ENCODE assay signal across 8 cellular contexts in genomic region chr6:11224252-11224965, GRCh38. TPM values are rescaled to one million over a fixed set of nuclear protein-coding genes. Genes with fewer than 3 reads are reported as not detected.
DNase-seq lines count a peak whose midpoint lies in the region; ATAC-seq, FAIRE-seq and TF ChIP-seq lines count a peak whose summit lies in the region.

No MANE protein-coding gene starts in this region.

- H3K4me2 ChIP-seq in HepG2 (ENCODE audit: low read depth, low read length): peak overlapping the region; percentile 79

- WGBS in HepG2 (ENCODE audit: low lambda C conversion rate): 64% methylated on average over 9 of the region's 9 CpGs
- WGBS in transverse colon (ENCODE audit: low coverage in 1 of 2), 2 donors: 57 to 76% methylated on average over 2 to 9 of the region's 9 CpGs

- BruUV-seq in HepG2 (replicated peaks; lab: Mats Ljungman, UMichigan): no TSS peak

- H3K27ac Mint-ChIP-seq in activated T-helper 17 cell treated with anti-CD3 and anti-CD28 coated beads, Interleukin-2, amount 50 U/mL, for 72 hours: peak overlapping the region; percentile 89
- no peak overlapping the region for H3K27ac Mint-ChIP-seq in glutamatergic neuron (ENCODE audit: unreplicated experiment)

- in situ Hi-C loops in HepG2 (cut with HindIII; ENCODE audit: extremely low pct_ligation_motif_present, low pct_unique_long_range_greater_than_20kb): no loop called here
- in situ Hi-C loops in transverse colon (cut with MboI; ENCODE audit: low pct_ligation_motif_present in 1 of 4, low pct_unique_long_range_greater_than_20kb in 1 of 4, low sequenced_read_pairs in 3 of 4): no loop called here

- H3K9ac ChIP-seq in HepG2 (ENCODE audit: insufficient read depth, low read depth, low read length): peak overlapping the region; percentile 49; the same call in 1 of the 2 replicates

- no peaks in the 10 kb centered on the region for H3K27me3 Mint-ChIP-seq in activated T-helper 17 cell treated with anti-CD3 and anti-CD28 coated beads, Interleukin-2, amount 50 U/mL, for 72 hours
- peaks cover 3% of the 10 kb centered on the region for H3K27me3 Mint-ChIP-seq in glutamatergic neuron (ENCODE audit: unreplicated experiment)

- peaks cover 98% of the 10 kb centered on the region for H3K79me2 ChIP-seq in HepG2 (ENCODE audit: insufficient read depth, low read length)

- no peak for TF ChIP-seq RAD21 in HepG2 (CRISPR knock-in tag; IDR thresholded peaks at IDR 0.05)

- DNase-seq in HepG2 (ENCODE audit: low spot score) (no peak), transverse colon (no peak), glutamatergic neuron (no peak), mesenteric fat pad (ENCODE audit: low spot score) (no peak)

- no peak overlapping the region for H2AFZ ChIP-seq in HepG2 (ENCODE audit: low read length)

- peaks cover 97% of the 10 kb centered on the region for H4K20me1 ChIP-seq in HepG2 (ENCODE audit: insufficient read depth, low read length)

- TF ChIP-seq POLR2A in HepG2 (IDR thresholded peaks at IDR 0.05; ENCODE audit: insufficient read depth in 1 of 2, low read depth in 2 of 2, low read length in 2 of 2) (peak; percentile 7 to 37; a peak in 3 of 4 replicates), transverse colon (IDR thresholded peaks at IDR 0.05) (no peak)

- peaks cover 20 to 71% of the 10 kb centered on the region in 2 experiments for H3K36me3 ChIP-seq in HepG2 (replicated peaks in 1 of 2; ENCODE audit: control insufficient read depth in 1 of 2, insufficient read depth in 2 of 2, low read length in 2 of 2)
- no peaks in the 10 kb centered on the region for H3K36me3 ChIP-seq in transverse colon

- ATAC-seq in GM18909 (IDR thresholded peaks at IDR 0.05; ENCODE audit: poor library complexity, unreplicated experiment) (peak; percentile 71), HG03159 (IDR thresholded peaks at IDR 0.05; ENCODE audit: unreplicated experiment) (peak; percentile 57), HepG2 (no peak), HG02588 (IDR thresholded peaks at IDR 0.05; ENCODE audit: unreplicated experiment) (no peak)
- peak; percentile 94 for ATAC-seq in activated T-helper 17 cell treated with anti-CD3 and anti-CD28 coated beads, Interleukin-2, amount 50 U/mL, for 72 hours (replicated peaks)

- H3K27me3 ChIP-seq in HepG2 (ENCODE audit: control insufficient read depth in 1 of 2, insufficient read depth in 2 of 2, low read length in 2 of 2): no peaks in the 10 kb centered on the region; a peak in 1 of 5 replicates
- no peaks in the 10 kb centered on the region for H3K27me3 ChIP-seq in transverse colon

- H3K27ac ChIP-seq in HepG2 (ENCODE audit: extremely low read length, insufficient read depth, low read length) (peak overlapping the region; percentile 31), transverse colon (peak overlapping the region; percentile 49 to 83 (median 52))

- H3K9me3 Mint-ChIP-seq in activated T-helper 17 cell treated with anti-CD3 and anti-CD28 coated beads, Interleukin-2, amount 50 U/mL, for 72 hours: no peaks in the 10 kb centered on the region
- peaks cover 2% of the 10 kb centered on the region for H3K9me3 Mint-ChIP-seq in glutamatergic neuron (ENCODE audit: unreplicated experiment)

- no peak for TF ChIP-seq CTCF in HepG2 (CRISPR knock-in tag; IDR thresholded peaks at IDR 0.05)
- no peak for TF ChIP-seq CTCF in transverse colon (IDR thresholded peaks at IDR 0.05)
- no peak for TF ChIP-seq CTCF in glutamatergic neuron (IDR thresholded peaks at IDR 0.05; ENCODE audit: partially characterized antibody, unreplicated experiment)

- CTCF ChIA-PET in HepG2 (lab: Yijun Ruan, JAX; ENCODE audit: low intra/inter-chr PET ratio, low total read pairs): no interaction called here

- H3K9me3 ChIP-seq in HepG2 (ENCODE audit: low read length) (no peaks in the 10 kb centered on the region), transverse colon (no peaks in the 10 kb centered on the region)

- intact Hi-C loops in HepG2 (cut with micrococcal nuclease; ENCODE audit: unreplicated experiment): no loop called here
- intact Hi-C loops in transverse colon (cut with DNase I; ENCODE audit: low total_unique reads): no loop called here

- POLR2A ChIA-PET in HepG2 (lab: Yijun Ruan, JAX): interaction anchor here (0.6 to 7.7 kb wide), 2 partner anchors 8 to 174 kb away, joined by 3 to 106 read pairs; partner anchors contain the start of gene NEDD9

- H3K4me3 ChIP-seq in HepG2 (replicated peaks in 1 of 3; ENCODE audit: insufficient read depth in 1 of 3, low read depth in 2 of 3, low read length in 3 of 3) (peak overlapping the region; percentile 6 to 49 (median 25); a peak in 5 of 6 replicates), transverse colon (no peak overlapping the region)

- H3K4me1 ChIP-seq in HepG2 (ENCODE audit: insufficient read depth, low read length): peaks cover 91% of the 10 kb centered on the region
- H3K4me1 ChIP-seq in transverse colon: peaks cover 21 to 72% (median 22%) of the 10 kb centered on the region in 4 donors

- H3K4me3 Mint-ChIP-seq in activated T-helper 17 cell treated with anti-CD3 and anti-CD28 coated beads, Interleukin-2, amount 50 U/mL, for 72 hours: peak overlapping the region; percentile 66
- H3K4me3 Mint-ChIP-seq in glutamatergic neuron (ENCODE audit: unreplicated experiment): no peak overlapping the region

- FAIRE-seq in HepG2 (lab: Jason Lieb, UNC): no peak

- peaks cover 60% of the 10 kb centered on the region for H3K36me3 Mint-ChIP-seq in activated T-helper 17 cell treated with anti-CD3 and anti-CD28 coated beads, Interleukin-2, amount 50 U/mL, for 72 hours (ENCODE audit: low read depth)
- no peaks in the 10 kb centered on the region for H3K36me3 Mint-ChIP-seq in glutamatergic neuron (ENCODE audit: unreplicated experiment)

- H3K4me1 Mint-ChIP-seq in activated T-helper 17 cell treated with anti-CD3 and anti-CD28 coated beads, Interleukin-2, amount 50 U/mL, for 72 hours: peaks cover 50% of the 10 kb centered on the region
- peaks cover 2% of the 10 kb centered on the region for H3K4me1 Mint-ChIP-seq in glutamatergic neuron (ENCODE audit: low read depth, unreplicated experiment)

- TF ChIP-seq EP300 in HepG2 (IDR thresholded peaks at IDR 0.05; ENCODE audit: low read depth in 2 of 2, low read length in 2 of 2): no peak
- TF ChIP-seq EP300 in HepG2 (CRISPR knock-in tag; IDR thresholded peaks at IDR 0.05; ENCODE audit: borderline replicate concordance): no peak
- no peak for TF ChIP-seq EP300 in transverse colon (IDR thresholded peaks at IDR 0.05; ENCODE audit: low read depth)

RNA-seq across cellular contexts. Expression of gene NEDD9, which starts 8.1 kb away (rescaled TPM):
- 10 to 100 TPM; 36.9 to 39.4 TPM for total RNA-seq in activated T-helper 17 cell treated with anti-CD3 and anti-CD28 coated beads, Interleukin-2, amount 50 U/mL, for 72 hours
- total RNA-seq in HepG2 (2016; rRNA removed; fragmentation: Illumina TruSeq; extraction: Trizol): 27.1 and 31.4 TPM in 2 replicates
- total RNA-seq in HepG2 (2016; cell fraction: cytosol; rRNA removed; fragmentation: Illumina TruSeq; extraction: Trizol; ENCODE audit: low read depth): 3.1 and 3.2 TPM in 2 replicates
- total RNA-seq in HepG2 (2016; cell fraction: insoluble cytoplasmic fraction; rRNA removed; fragmentation: Illumina TruSeq; extraction: Trizol): 25.2 and 29.8 TPM in 2 replicates
- total RNA-seq in HepG2 (2016; cell fraction: membrane; rRNA removed; fragmentation: Illumina TruSeq; extraction: Trizol): 11.6 and 12.3 TPM in 2 replicates
- total RNA-seq in HepG2 (2016; cell fraction: nucleus; rRNA removed; fragmentation: Illumina TruSeq; extraction: Trizol): 24.2 and 25.4 TPM in 2 replicates
- 363 and 389 TPM in 2 replicates for polyA plus RNA-seq in HepG2 (2011; rRNA removed)
- polyA plus RNA-seq in HepG2 (2011; cell fraction: cytosol; rRNA removed): 249 and 284 TPM in 2 replicates
- 241 and 254 TPM in 2 replicates for polyA plus RNA-seq in HepG2 (2011; cell fraction: nucleus; rRNA removed)
- polyA plus RNA-seq in HepG2 (2012): 141 and 166 TPM in 2 replicates
- polyA plus RNA-seq in HepG2 (2016; cell fraction: cytosol; fragmentation: Illumina TruSeq; extraction: Trizol; ENCODE audit: low read depth): 1.5 and 2.0 TPM in 2 replicates
- polyA plus RNA-seq in HepG2 (2016; cell fraction: insoluble cytoplasmic fraction; fragmentation: Illumina TruSeq; extraction: Trizol; ENCODE audit: low read depth): 26.5 and 29.0 TPM in 2 replicates
- polyA plus RNA-seq in HepG2 (2016; cell fraction: membrane; fragmentation: Illumina TruSeq; extraction: Trizol; ENCODE audit: low read depth): 4.0 and 4.8 TPM in 2 replicates
- 28.0 and 29.7 TPM in 2 replicates for polyA plus RNA-seq in HepG2 (2016; cell fraction: nucleus; fragmentation: Illumina TruSeq; extraction: Trizol; ENCODE audit: insufficient read depth, low read depth)
- 3.4 and 577 TPM in 2 replicates for polyA minus RNA-seq in HepG2 (2011; rRNA and poly(A)+ RNA removed; ENCODE audit: low replicate concordance)
- polyA minus RNA-seq in HepG2 (2011; cell fraction: cytosol; rRNA and poly(A)+ RNA removed): 263 and 295 TPM in 2 replicates
- polyA minus RNA-seq in HepG2 (2011; cell fraction: nucleus; rRNA and poly(A)+ RNA removed): 268 and 334 TPM in 2 replicates
- 10 to 100 TPM; 34.6 to 82.7 (median 72.3) TPM for total RNA-seq in transverse colon
- total RNA-seq in glutamatergic neuron (ENCODE audit: unreplicated experiment): 0.71 TPM
- 107 TPM for total RNA-seq in mesenteric fat pad

Comparison
In these comparisons a context has a peak if more than half of its experiments do, and no peak if none do; other contexts are left out.
1. ATAC-seq: peak in GM18909 (single experiment), HG03159 (single experiment) and activated T-helper 17 cell treated with anti-CD3 and anti-CD28 coated beads, Interleukin-2, amount 50 U/mL, for 72 hours (single experiment); none in HepG2 (single experiment) and HG02588 (single experiment).
2. H3K4me3 ChIP-seq: peak in HepG2 (3 of 3); none in transverse colon (0 of 4).